Comparison of ENCODE assay signal across 25 cellular contexts in genomic region chr3:170100937-170101336, GRCh38.
"Had no signal": no experiment of that assay in that cellular context is flagged by ENCODE, and none has a peak within 500 bp of the region (broad histone marks: within the 10 kb centered on the region; RNA-seq: fewer than 3 reads in every experiment).

No MANE protein-coding gene starts in this region.

- H3K4me1 ChIP-seq: body of pancreas, gastrocnemius medialis, left lung, spleen, thyroid gland, upper lobe of right lung had no signal

- H3K27me3 ChIP-seq: body of pancreas, cardiac muscle cell, esophagus squamous epithelium, gastrocnemius medialis, left lung, spleen, thyroid gland, upper lobe of right lung had no signal

- DNase-seq: activated CD4-positive, alpha-beta T cell treated with anti-CD3 and anti-CD28 coated beads for 1 hour; activated effector memory CD4-positive, alpha-beta T cell treated with anti-CD3 and anti-CD28 coated beads, Interleukin-2, amount 50 U/mL, for 16 hours; activated naive CD8-positive, alpha-beta T cell treated with anti-CD3 and anti-CD28 coated beads, Interleukin-2, amount 10 ng/mL, durations not matched to agents 7 days and 5 days; activated T-cell treated with anti-CD3 and anti-CD28 coated beads, Interleukin-2, amount 50 U/mL, for 4 hours; amygdala; body of pancreas; cortex of kidney; endodermal cell; esophagus squamous epithelium; gastrocnemius medialis; hippocampal formation; kidney glomerular epithelial cell; left lung; naive B cell; SK-N-SH; spleen; stimulated activated CD4-positive, alpha-beta T cell treated with anti-CD3 and anti-CD28 coated beads, Interleukin-4, amount 100 ng/mL, for 24 hours; substantia nigra; thyroid gland; upper lobe of right lung; WERI-Rb-1 had no signal

- ATAC-seq: activated T-cell treated with anti-CD3 and anti-CD28 coated beads, Interleukin-2, amount 50 U/mL, for 4 hours; body of pancreas; gastrocnemius medialis; left lung; upper lobe of right lung had no signal

- H3K4me1 Mint-ChIP-seq: endodermal cell, naive B cell had no signal

- H3K9me3 Mint-ChIP-seq: activated naive CD8-positive, alpha-beta T cell treated with anti-CD3 and anti-CD28 coated beads, Interleukin-2, amount 10 ng/mL, durations not matched to agents 7 days and 5 days; activated T-cell treated with anti-CD3 and anti-CD28 coated beads, Interleukin-2, amount 50 U/mL, for 4 hours; endodermal cell; naive B cell; stimulated activated naive CD8-positive, alpha-beta T cell treated with anti-CD3 and anti-CD28 coated beads, Interleukin-15, Interleukin-2, amounts not matched to agents 100 ng/mL and 50 ng/mL, for 24 hours; T-helper 2 cell treated with Interferon-gamma antibody and Interleukin-4, amounts not matched to agents 5 μg/mL and 100 μg/mL, for 36 hours had no signal

- H3K9ac ChIP-seq: SK-N-SH had no signal

- H3K4me3 ChIP-seq: body of pancreas, cardiac muscle cell, esophagus squamous epithelium, gastrocnemius medialis, left lung, lung, spleen, thyroid gland, upper lobe of right lung had no signal

- H3K4me2 ChIP-seq: SK-N-SH had no signal

- H3K9me3 ChIP-seq: body of pancreas, esophagus squamous epithelium, gastrocnemius medialis, left lung, SK-N-SH, spleen, thyroid gland, upper lobe of right lung had no signal

- H3K27ac ChIP-seq: body of pancreas, cardiac muscle cell, esophagus squamous epithelium, gastrocnemius medialis, left lung, spleen, thyroid gland, upper lobe of right lung, WERI-Rb-1 had no signal

- H3K27me3 Mint-ChIP-seq: activated naive CD8-positive, alpha-beta T cell treated with anti-CD3 and anti-CD28 coated beads, Interleukin-2, amount 10 ng/mL, durations not matched to agents 7 days and 5 days; naive B cell; stimulated activated naive CD8-positive, alpha-beta T cell treated with anti-CD3 and anti-CD28 coated beads, Interleukin-15, Interleukin-2, amounts not matched to agents 100 ng/mL and 50 ng/mL, for 24 hours had no signal

- H3K27ac Mint-ChIP-seq: activated naive CD8-positive, alpha-beta T cell treated with anti-CD3 and anti-CD28 coated beads, Interleukin-2, amount 10 ng/mL, durations not matched to agents 7 days and 5 days; endodermal cell; stimulated activated naive CD8-positive, alpha-beta T cell treated with anti-CD3 and anti-CD28 coated beads, Interleukin-15, Interleukin-2, amounts not matched to agents 100 ng/mL and 50 ng/mL, for 24 hours; T-helper 2 cell treated with Interferon-gamma antibody and Interleukin-4, amounts not matched to agents 5 μg/mL and 100 μg/mL, for 36 hours had no signal

- H3K4me3 Mint-ChIP-seq: activated naive CD8-positive, alpha-beta T cell treated with anti-CD3 and anti-CD28 coated beads, Interleukin-2, amount 10 ng/mL, durations not matched to agents 7 days and 5 days; activated T-cell treated with anti-CD3 and anti-CD28 coated beads, Interleukin-2, amount 50 U/mL, for 4 hours; endodermal cell; naive B cell; stimulated activated naive CD8-positive, alpha-beta T cell treated with anti-CD3 and anti-CD28 coated beads, Interleukin-15, Interleukin-2, amounts not matched to agents 100 ng/mL and 50 ng/mL, for 24 hours; T-helper 2 cell treated with Interferon-gamma antibody and Interleukin-4, amounts not matched to agents 5 μg/mL and 100 μg/mL, for 36 hours had no signal
